In the genomic region with DNA sequence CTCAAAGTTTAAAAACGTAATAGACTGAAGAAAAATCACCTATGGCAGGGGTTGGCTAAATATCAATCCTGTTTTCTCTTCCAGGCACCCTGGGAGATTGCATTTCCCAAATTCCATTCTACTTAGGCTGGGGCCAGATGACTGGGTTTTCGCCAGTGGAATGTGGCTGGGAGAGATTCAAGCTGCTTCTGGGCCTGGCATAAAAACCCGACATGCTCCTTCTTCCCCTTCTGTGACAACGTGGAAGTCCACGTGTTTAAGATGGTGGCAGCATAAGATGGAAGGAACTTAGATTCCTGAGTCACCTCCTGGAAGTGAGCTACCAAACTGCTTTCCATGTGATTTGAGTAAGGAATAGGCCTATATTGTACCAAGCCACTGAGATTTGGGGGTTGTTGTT, we compare ENCODE assay signal across 10 cellular contexts.
A peak's percentile ranks its signal among the peaks of the same experiment; 100 is the strongest.
DNase-seq lines count a peak whose midpoint lies in the region; ATAC-seq, FAIRE-seq and TF ChIP-seq lines count a peak whose summit lies in the region.
"Had no signal": no experiment of that assay in that cellular context is flagged by ENCODE, and none has a peak within 500 bp of the region (broad histone marks: within the 10 kb centered on the region; RNA-seq: fewer than 3 reads in every experiment).

No MANE protein-coding gene starts in this region.

- H3K4me3 ChIP-seq in AG04450 (ENCODE audit: low read depth, low read length) (no peak overlapping the region), bronchial epithelial cell (ENCODE audit: low read depth, low read length) (no peak overlapping the region)

- H3K27me3 ChIP-seq in AG04450 (ENCODE audit: control insufficient read depth, insufficient read depth, low read length) (no peaks in the 10 kb centered on the region), bronchial epithelial cell (ENCODE audit: control insufficient read depth, insufficient read depth, low read length) (peaks cover 2% of the 10 kb centered on the region)

- CTCF ChIA-PET in AG04450 (lab: Charles Lee) = interaction anchor here (0.7 to 6.0 kb wide), 4 partner anchors 10 to 241 kb away, joined by 5 to 46 read pairs (median 11); no protein-coding TSS in a partner anchor

- TF ChIP-seq CTCF in AG04450 (IDR thresholded peaks at IDR 0.05; ENCODE audit: low read depth, low read length) (no peak), bronchial epithelial cell (IDR thresholded peaks at IDR 0.05; ENCODE audit: insufficient read depth, low read length, severe bottlenecking) (no peak)

- POLR2A ChIA-PET in AG04450 (lab: Yijun Ruan, JAX) = interaction anchor here (1.0 to 2.3 kb wide), 4 partner anchors 10 to 111 kb away, joined by 3 to 9 read pairs (median 4); partner anchors contain the start of gene RNF182

- no peak for FAIRE-seq in bronchial epithelial cell (lab: Jason Lieb, UNC)

- H3K36me3 ChIP-seq in bronchial epithelial cell (ENCODE audit: control insufficient read depth, insufficient read depth, low read length) = no peaks in the 10 kb centered on the region

- H3K9me3 ChIP-seq in AG04450 (ENCODE audit: control insufficient read depth, insufficient read depth, low read length) = no peaks in the 10 kb centered on the region; the same call in 1 of the 2 replicates

- H3K27ac ChIP-seq in AG04450 (ENCODE audit: low read depth, low read length) = peak overlapping the region; percentile 89

- ATAC-seq in HG02885 (IDR thresholded peaks at IDR 0.05; ENCODE audit: poor library complexity, unreplicated experiment) (no peak), GM21825 (IDR thresholded peaks at IDR 0.05; ENCODE audit: unreplicated experiment) (no peak)

- DNase-seq in AG04450 (ENCODE audit: low read depth, low spot score) (peak; percentile 94), HT1080 (ENCODE audit: low read depth) (peak; percentile 69), bronchial epithelial cell (ENCODE audit: low read depth) (peak; percentile 27), left kidney (ENCODE audit: low read depth, low spot score) (peak; percentile 33), NCI-H2029 treated with DMSO at 0.1 percent for 48 hours (lab: John Stamatoyannopoulos, UW) (no peak), cortex of kidney (lab: John Stamatoyannopoulos, UW) (no peak)
- DNase-seq: effector CD4-positive, alpha-beta T cell; NCI-H526 treated with DMSO at 0.1 percent for 48 hours had no signal

Comparison
In these comparisons a context has a peak if more than half of its experiments do, and no peak if none do; other contexts are left out.
1. DNase-seq: peak in AG04450 (single experiment), HT1080 (single experiment), bronchial epithelial cell (single experiment) and left kidney (single experiment); none in NCI-H2029 treated with DMSO at 0.1 percent for 48 hours (single experiment) and cortex of kidney (single experiment).